In the genomic region with DNA sequence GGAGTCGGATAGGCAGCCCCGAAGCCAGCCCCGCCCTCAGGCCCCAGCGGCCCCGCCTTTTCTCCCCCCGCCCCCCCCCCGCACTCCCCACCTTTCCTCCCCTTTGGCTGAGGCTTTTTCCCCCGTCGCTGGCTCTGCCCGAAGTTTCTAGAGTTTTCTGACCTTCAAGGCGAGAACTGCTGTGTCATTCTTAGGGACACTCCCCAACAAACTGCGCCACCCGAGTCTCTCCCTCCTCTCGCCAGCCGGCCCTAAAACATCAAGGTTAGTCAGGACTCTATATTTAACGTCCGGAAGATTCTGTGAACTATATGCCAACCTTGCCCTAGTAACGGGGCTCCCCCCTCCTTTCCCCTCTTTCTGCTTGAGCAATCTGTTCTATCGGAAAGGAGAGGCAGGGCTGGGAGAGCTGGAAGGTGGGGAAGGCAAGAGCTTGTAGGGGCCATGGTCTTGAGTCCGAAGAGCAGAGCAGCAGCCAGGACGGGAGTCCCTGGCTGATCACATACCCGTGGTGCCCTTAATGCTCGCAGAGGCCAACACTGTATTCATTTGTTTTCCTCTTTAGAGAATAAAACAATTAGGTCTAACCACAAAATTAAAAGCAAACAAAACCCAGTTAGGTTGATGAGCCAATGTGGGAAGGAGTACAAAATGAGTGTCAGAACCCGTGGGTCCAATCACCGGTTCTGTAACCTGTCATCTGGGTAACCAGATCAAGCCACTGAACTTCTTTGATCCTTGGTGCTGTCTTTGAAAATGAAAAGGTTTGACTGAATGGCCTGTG, we compare ENCODE assay signal across 7 cellular contexts. TPM values are rescaled to one million over a fixed set of nuclear protein-coding genes. Genes with fewer than 3 reads are reported as not detected.
A peak's percentile ranks its signal among the peaks of the same experiment; 100 is the strongest.
DNase-seq lines count a peak whose midpoint lies in the region; ATAC-seq and TF ChIP-seq lines count a peak whose summit lies in the region.

No MANE protein-coding gene starts in this region.

- peak overlapping the region; percentile 12 for H3K4ac ChIP-seq in trophoblast cell (ENCODE audit: low read depth, low read length)

- H3K36me3 ChIP-seq in SU-DHL-6 (ENCODE audit: low read length) (no peaks in the 10 kb centered on the region), trophoblast cell (ENCODE audit: control insufficient read depth in 1 of 2, insufficient read depth in 2 of 2, low read length in 2 of 2) (no peaks in the 10 kb centered on the region)

- H3K14ac ChIP-seq in trophoblast cell (ENCODE audit: low read length) = peak overlapping the region; percentile 58

- H2BK12ac ChIP-seq in trophoblast cell (ENCODE audit: low read length) = peak overlapping the region; percentile 28

- H3K9ac ChIP-seq in SU-DHL-6 (ENCODE audit: low read length) (peak overlapping the region; percentile 65), trophoblast cell (ENCODE audit: low read length) (peak overlapping the region; percentile 59)

- WGBS in trophoblast cell (ENCODE audit: extremely low coverage, insufficient coverage, insufficient read length) = no CpG with 5 or more reads among the region's 25 CpGs

- no peaks in the 10 kb centered on the region for H3K79me2 ChIP-seq in SU-DHL-6 (ENCODE audit: insufficient read depth, low read length)
- H3K79me2 ChIP-seq in trophoblast cell (ENCODE audit: control insufficient read depth, insufficient read depth, low read length, poor library complexity) = peaks cover 4% of the 10 kb centered on the region

- peak overlapping the region; percentile 55 for H2BK5ac ChIP-seq in trophoblast cell (ENCODE audit: low read depth, low read length, poor library complexity)

- peak overlapping the region; percentile 89 for H2AFZ ChIP-seq in SU-DHL-6 (ENCODE audit: low read depth, low read length, severe bottlenecking)
- H2AFZ ChIP-seq in trophoblast cell (ENCODE audit: insufficient read depth, low read length, poor library complexity) = no peak overlapping the region

- H3K9me3 ChIP-seq in SU-DHL-6 (ENCODE audit: insufficient read depth, low read length) (no peaks in the 10 kb centered on the region), trophoblast cell (ENCODE audit: insufficient read depth, low read depth, low read length) (no peaks in the 10 kb centered on the region)

- H4K12ac ChIP-seq in trophoblast cell (ENCODE audit: low read depth, low read length) = peak overlapping the region; percentile 46

- peak overlapping the region; percentile 50 for H2BK120ac ChIP-seq in trophoblast cell (ENCODE audit: insufficient read depth, low read length, poor library complexity)

- peak overlapping the region; percentile 19 for H2AK5ac ChIP-seq in trophoblast cell (ENCODE audit: low read length)

- TF ChIP-seq CTCF in SU-DHL-6 (IDR thresholded peaks at IDR 0.05; ENCODE audit: insufficient read depth, low read length, poor library complexity, severe bottlenecking) = no peak

- no peak overlapping the region for H3K23ac ChIP-seq in trophoblast cell (ENCODE audit: low read length)

- intact Hi-C loops in left ventricle myocardium superior (cut with micrococcal nuclease) = no loop called here

- H4K20me1 ChIP-seq in SU-DHL-6 (ENCODE audit: low read depth, low read length) = no peaks in the 10 kb centered on the region

- DNase-seq in HK-2 (ENCODE audit: unreplicated experiment) (peak; percentile 76), amygdala (lab: John Stamatoyannopoulos, UW) (peak in 50 of 56 donors; percentile 20 to 94 (median 71)), left ventricle myocardium superior (peak; percentile 85), trophoblast cell (peak; percentile 59 to 68)

- no peaks in the 10 kb centered on the region for H3K9me2 ChIP-seq in SU-DHL-6 (replicated peaks; ENCODE audit: insufficient read depth, low read length)

- H3F3A ChIP-seq in SU-DHL-6 (ENCODE audit: insufficient read depth) = peaks cover 4% of the 10 kb centered on the region; the same call in 1 of the 2 replicates

- peak overlapping the region; percentile 70 for H4K8ac ChIP-seq in trophoblast cell (ENCODE audit: low read depth, low read length)

- H3K4me3 ChIP-seq in SU-DHL-6 (ENCODE audit: insufficient read depth, low read length, poor library complexity, severe bottlenecking) (peak overlapping the region; percentile 63), trophoblast cell (ENCODE audit: low read depth, low read length) (peak overlapping the region; percentile 55)

- H3K79me1 ChIP-seq in trophoblast cell (ENCODE audit: low read length) = peaks cover 24% of the 10 kb centered on the region

- H3K4me2 ChIP-seq in SU-DHL-6 (ENCODE audit: low read depth, low read length, poor library complexity, severe bottlenecking) (peak overlapping the region; percentile 73), trophoblast cell (ENCODE audit: low read length) (peak overlapping the region; percentile 57)

- ATAC-seq in GM18502 (IDR thresholded peaks at IDR 0.05; ENCODE audit: poor library complexity, unreplicated experiment) (peak; percentile 40), left ventricle myocardium superior (peak; percentile 74), HG02678 (IDR thresholded peaks at IDR 0.05; ENCODE audit: unreplicated experiment) (no peak)

- H3K27ac ChIP-seq in SU-DHL-6 (ENCODE audit: low read depth, low read length) (peak overlapping the region; percentile 44), trophoblast cell (ENCODE audit: low read depth, low read length) (peak overlapping the region; percentile 94)

- H3K27me3 ChIP-seq in SU-DHL-6 (ENCODE audit: low read length) (no peaks in the 10 kb centered on the region), trophoblast cell (ENCODE audit: insufficient read depth, low read length) (no peaks in the 10 kb centered on the region)

- H3K4me1 ChIP-seq in trophoblast cell (ENCODE audit: control insufficient read depth in 1 of 2, insufficient read depth in 2 of 2, low read length in 2 of 2) = peaks cover 13 to 25% of the 10 kb centered on the region in 2 experiments

- peak overlapping the region; percentile 85 for H3K18ac ChIP-seq in trophoblast cell (ENCODE audit: low read length)

- peak overlapping the region; percentile 90 for H4K91ac ChIP-seq in trophoblast cell (ENCODE audit: low read depth, low read length)

RNA-seq across cellular contexts. Expression of gene HSPA1B, which starts 5.3 kb away (rescaled TPM):
- 233 TPM for total RNA-seq in left ventricle myocardium superior
- polyA plus RNA-seq in trophoblast cell (2013) = 125 and 135 TPM in 2 replicates

RNA-seq across cellular contexts. Expression of gene HSPA1A, which starts 6.9 kb away (rescaled TPM):
- total RNA-seq in left ventricle myocardium superior = 341 TPM
- polyA plus RNA-seq in trophoblast cell (2013) = 93.2 and 100 TPM in 2 replicates

RNA-seq across cellular contexts. Expression of gene HSPA1L, which starts 7.1 kb away (rescaled TPM):
- total RNA-seq in left ventricle myocardium superior = 2.0 TPM
- polyA plus RNA-seq in trophoblast cell (2013) = 0.87 and 0.94 TPM in 2 replicates

RNA-seq across cellular contexts. Expression of gene LSM2, which starts 15.5 kb away (rescaled TPM):
- total RNA-seq in left ventricle myocardium superior = 20.1 TPM
- polyA plus RNA-seq in trophoblast cell (2013) = 109 and 111 TPM in 2 replicates

RNA-seq across cellular contexts. Expression of gene VARS1, which starts 26.7 kb away (rescaled TPM):
- 22.5 TPM for total RNA-seq in left ventricle myocardium superior
- polyA plus RNA-seq in trophoblast cell (2013) = 39.7 and 43.2 TPM in 2 replicates
